ENCODE assay signal across 11 cellular contexts in genomic region chr19:30029721-30030510, GRCh38.
DNase-seq lines count a peak whose midpoint lies in the region; ATAC-seq, FAIRE-seq and TF ChIP-seq lines count a peak whose summit lies in the region.
"Had no signal": no experiment of that assay in that cellular context is flagged by ENCODE, and none has a peak within 500 bp of the region (broad histone marks: within the 10 kb centered on the region; RNA-seq: fewer than 3 reads in every experiment).

No MANE protein-coding gene starts in this region.

- H3K27me3 ChIP-seq in BE2C: no peaks in the 10 kb centered on the region
- H3K27me3 ChIP-seq in left ventricle myocardium inferior (ENCODE audit: low read depth): no peaks in the 10 kb centered on the region

- intact Hi-C loops in left ventricle myocardium inferior (cut with micrococcal nuclease): no loop called here

- ATAC-seq in GM18499 (IDR thresholded peaks at IDR 0.05; ENCODE audit: insufficient read depth, unreplicated experiment) (peak; percentile 79), GM21825 (IDR thresholded peaks at IDR 0.05; ENCODE audit: unreplicated experiment) (peak; percentile 80)

- no peak for FAIRE-seq in HTR-8/SVneo (lab: Jason Lieb, UNC)

- peak; percentile 29 for DNase-seq in HTR-8/SVneo (ENCODE audit: insufficient read length, low spot score)
- DNase-seq in fibroblast of pulmonary artery (ENCODE audit: low read depth): peak; percentile 63
- DNase-seq in GF-D8 (lab: John Stamatoyannopoulos, UW): no peak
- DNase-seq in midbrain (lab: John Stamatoyannopoulos, UW): no peak
- no peak for DNase-seq in BE2C
- DNase-seq in left ventricle myocardium inferior: no peak
- DNase-seq: activated naive CD4-positive, alpha-beta T cell treated with anti-CD3 and anti-CD28 coated beads, Interleukin-2, amount 50 U/mL, for 16 hours; NCI-H748 treated with DMSO at 0.1 percent for 48 hours had no signal

- no peak overlapping the region for H3K27ac ChIP-seq in left ventricle myocardium inferior (replicated peaks)

- H3K4me3 ChIP-seq in fibroblast of pulmonary artery (replicated peaks; ENCODE audit: low read depth, low read length): no peak overlapping the region
- H3K4me3 ChIP-seq in BE2C (ENCODE audit: low read depth, low read length): no peak overlapping the region
- H3K4me3 ChIP-seq in left ventricle myocardium inferior: no peak overlapping the region
- H3K4me3 ChIP-seq: lung had no signal

- TF ChIP-seq CTCF in fibroblast of pulmonary artery (IDR thresholded peaks at IDR 0.05; ENCODE audit: low read length, missing control alignments) (no peak), BE2C (IDR thresholded peaks at IDR 0.05; ENCODE audit: low read depth, low read length) (no peak), left ventricle myocardium inferior (IDR thresholded peaks at IDR 0.05; ENCODE audit: borderline replicate concordance) (no peak)

- H3K36me3 ChIP-seq in BE2C (peaks cover 4% of the 10 kb centered on the region; the same call in 1 of the 2 replicates), left ventricle myocardium inferior (peaks cover 32% of the 10 kb centered on the region)

- H3K4me1 ChIP-seq in BE2C (no peaks in the 10 kb centered on the region), left ventricle myocardium inferior (no peaks in the 10 kb centered on the region)

- no peaks in the 10 kb centered on the region for H3K9me3 ChIP-seq in BE2C
- peaks cover 10% of the 10 kb centered on the region for H3K9me3 ChIP-seq in left ventricle myocardium inferior (replicated peaks)

Comparison
In these comparisons a context has a peak if more than half of its experiments do, and no peak if none do; other contexts are left out.
1. DNase-seq: peak in HTR-8/SVneo (single experiment) and fibroblast of pulmonary artery (single experiment); none in GF-D8 (single experiment), midbrain (single experiment), BE2C (single experiment) and left ventricle myocardium inferior (single experiment).